In genomic region chr12:48034835-48035805, GRCh38 we compare ENCODE assay signal across 2 cellular contexts.
TF ChIP-seq lines count a peak whose summit lies in the region.

No MANE protein-coding gene starts in this region.

TF ChIP-seq in HepG2, 621 proteins besides CTCF, POLR2A, EP300 and RAD21:
- TF ChIP-seq ZSCAN22 (CRISPR knock-in tag; IDR thresholded peaks at IDR 0.05) (no peak), TEAD3 (CRISPR knock-in tag; optimal IDR thresholded peaks at IDR 0.05; ENCODE audit: borderline replicate concordance) (peak; percentile 26), ZBTB43 (CRISPR knock-in tag; conservative IDR thresholded peaks at IDR 0.05) (peak; percentile 32; the same call in 1 of the 2 replicates), MIER3 (CRISPR knock-in tag; IDR thresholded peaks at IDR 0.05; ENCODE audit: borderline replicate concordance) (no peak), SNAI1 (CRISPR knock-in tag; IDR thresholded peaks at IDR 0.05; ENCODE audit: borderline replicate concordance) (no peak), ZNF652 (CRISPR knock-in tag; IDR thresholded peaks at IDR 0.05; ENCODE audit: borderline replicate concordance, low read depth) (peak; percentile 79), ZNF292 (CRISPR knock-in tag; IDR thresholded peaks at IDR 0.05; ENCODE audit: borderline replicate concordance, low read depth) (peak; percentile 61; the same call in 1 of the 2 replicates), ZNF687 (CRISPR knock-in tag; IDR thresholded peaks at IDR 0.05) (peak; percentile 72), MAX (IDR thresholded peaks at IDR 0.05) (peak; percentile 78), ZNF44 (CRISPR knock-in tag; IDR thresholded peaks at IDR 0.05) (no peak), SAP130 (CRISPR knock-in tag; IDR thresholded peaks at IDR 0.05; ENCODE audit: low read depth) (peak; percentile 20; the same call in 1 of the 2 replicates), BHLHE40 (IDR thresholded peaks at IDR 0.05; ENCODE audit: low read length) (0 out of 2 replicates have a peak, but pooled peaks have one; percentile 36), SALL1 (CRISPR knock-in tag; IDR thresholded peaks at IDR 0.05) (peak; percentile 57), MTA3 (CRISPR knock-in tag; IDR thresholded peaks at IDR 0.05) (no peak), ZFX (CRISPR knock-in tag; IDR thresholded peaks at IDR 0.05; ENCODE audit: low read depth) (peak; percentile 67)
TF ChIP-seq in HepG2: peak in this region for 10.

TF ChIP-seq in H1, 55 proteins besides CTCF, POLR2A, EP300 and RAD21:
- no peak for TF ChIP-seq CEBPB (IDR thresholded peaks at IDR 0.05; ENCODE audit: low read depth, low read length)
- no peak for TF ChIP-seq CBX5 (IDR thresholded peaks at IDR 0.05; ENCODE audit: low read depth, low read length)
